Comparison of ENCODE assay signal across 6 cellular contexts in the genomic region with DNA sequence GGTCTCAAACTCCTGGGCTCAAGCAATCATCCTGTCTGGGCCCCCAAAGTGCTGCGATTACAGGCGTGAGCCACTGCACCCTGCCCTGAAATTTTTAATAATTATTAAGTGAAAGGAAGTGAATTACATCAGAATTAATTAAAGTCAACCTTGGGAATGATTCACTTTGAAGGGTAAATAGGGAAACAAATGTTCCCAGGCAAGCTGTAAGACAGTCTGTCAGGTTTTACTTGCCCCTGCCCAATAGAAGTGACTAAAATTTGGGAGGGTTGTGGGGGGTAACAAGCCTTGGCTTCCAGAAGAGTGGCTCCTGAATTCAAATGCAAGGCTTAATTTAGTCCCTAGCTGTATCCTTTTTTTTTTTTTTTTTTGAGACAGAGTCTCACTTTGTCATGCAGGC. TPM values are rescaled to one million over a fixed set of nuclear protein-coding genes. Genes with fewer than 3 reads are reported as not detected.
"Had no signal": no experiment of that assay in that cellular context is flagged by ENCODE, and none has a peak within 500 bp of the region (broad histone marks: within the 10 kb centered on the region; RNA-seq: fewer than 3 reads in every experiment).

No MANE protein-coding gene starts in this region.

- H3K4me3 Mint-ChIP-seq: GM23338, H9 had no signal

- ATAC-seq: GM23338, K562 had no signal

- H3K4me3 ChIP-seq: GM23338, K562 had no signal

- H3K9me3 Mint-ChIP-seq: GM23338, H9 had no signal

- H3K27ac Mint-ChIP-seq: GM23338 had no signal

- DNase-seq: H9, HCEC 1CT, IMR-90 had no signal

RNA-seq across cellular contexts. Expression of a gene that starts 1.3 kb away (rescaled TPM):
- total RNA-seq: GM23338, HT-29, IMR-90, K562 had no signal
